Comparison of ENCODE assay signal across 23 cellular contexts in the genomic region with DNA sequence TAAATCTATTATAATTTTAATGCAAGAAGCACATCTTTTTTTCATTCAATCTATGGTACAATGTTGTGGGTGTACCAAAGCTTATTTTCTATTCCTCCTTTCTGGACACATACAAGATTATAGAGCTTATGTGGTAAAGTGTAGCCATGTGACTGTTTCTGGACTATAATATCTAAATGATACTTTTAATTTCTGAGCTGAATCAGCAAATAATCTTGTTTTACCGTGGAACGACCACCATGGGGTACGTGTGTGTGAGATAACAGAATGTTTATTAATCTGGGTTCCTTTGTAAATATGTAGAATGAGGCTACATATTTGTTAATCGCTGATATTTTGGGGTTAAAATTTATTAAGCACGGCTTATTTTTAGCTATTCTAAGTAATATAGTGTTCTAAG.
"Had no signal": no experiment of that assay in that cellular context is flagged by ENCODE, and none has a peak within 500 bp of the region (broad histone marks: within the 10 kb centered on the region; RNA-seq: fewer than 3 reads in every experiment).

No MANE protein-coding gene starts in this region.

- H3K9me3 ChIP-seq: esophagus muscularis mucosa, gastrocnemius medialis, left lung, lower lobe of right lung had no signal

- FAIRE-seq: colon, endothelial cell of umbilical vein, islet of Langerhans, keratinocyte had no signal

- ATAC-seq: gastrocnemius medialis; heart right ventricle; left cardiac atrium; left lung; left ventricle myocardium superior; lower lobe of right lung; naive thymus-derived CD4-positive, alpha-beta T cell had no signal

- H3K4me1 ChIP-seq: esophagus muscularis mucosa, gastrocnemius medialis, heart right ventricle, left lung, lower lobe of right lung had no signal

- DNase-seq: dermis blood vessel endothelial cell; dorsolateral prefrontal cortex; effector CD4-positive, alpha-beta T cell; effector memory CD4-positive, alpha-beta T cell; foreskin fibroblast; foreskin melanocyte; gastrocnemius medialis; glutamatergic neuron; head of caudate nucleus; heart right ventricle; hippocampal formation; left cardiac atrium; left lung; left ventricle myocardium superior; lower lobe of right lung; midbrain; naive thymus-derived CD4-positive, alpha-beta T cell had no signal

- H3K27me3 ChIP-seq: dorsolateral prefrontal cortex, esophagus muscularis mucosa, gastrocnemius medialis, heart right ventricle, left lung had no signal

- H3K4me3 ChIP-seq: coronary artery, dorsolateral prefrontal cortex, esophagus muscularis mucosa, gastrocnemius medialis, heart right ventricle, left lung, lower lobe of right lung had no signal

- H3K36me3 ChIP-seq: esophagus muscularis mucosa, gastrocnemius medialis, heart right ventricle, left lung, lower lobe of right lung had no signal

- H3K27ac ChIP-seq: coronary artery, dorsolateral prefrontal cortex, esophagus muscularis mucosa, gastrocnemius medialis, heart right ventricle, left lung, lower lobe of right lung had no signal
